ENCODE assay signal across 8 cellular contexts in the genomic region with DNA sequence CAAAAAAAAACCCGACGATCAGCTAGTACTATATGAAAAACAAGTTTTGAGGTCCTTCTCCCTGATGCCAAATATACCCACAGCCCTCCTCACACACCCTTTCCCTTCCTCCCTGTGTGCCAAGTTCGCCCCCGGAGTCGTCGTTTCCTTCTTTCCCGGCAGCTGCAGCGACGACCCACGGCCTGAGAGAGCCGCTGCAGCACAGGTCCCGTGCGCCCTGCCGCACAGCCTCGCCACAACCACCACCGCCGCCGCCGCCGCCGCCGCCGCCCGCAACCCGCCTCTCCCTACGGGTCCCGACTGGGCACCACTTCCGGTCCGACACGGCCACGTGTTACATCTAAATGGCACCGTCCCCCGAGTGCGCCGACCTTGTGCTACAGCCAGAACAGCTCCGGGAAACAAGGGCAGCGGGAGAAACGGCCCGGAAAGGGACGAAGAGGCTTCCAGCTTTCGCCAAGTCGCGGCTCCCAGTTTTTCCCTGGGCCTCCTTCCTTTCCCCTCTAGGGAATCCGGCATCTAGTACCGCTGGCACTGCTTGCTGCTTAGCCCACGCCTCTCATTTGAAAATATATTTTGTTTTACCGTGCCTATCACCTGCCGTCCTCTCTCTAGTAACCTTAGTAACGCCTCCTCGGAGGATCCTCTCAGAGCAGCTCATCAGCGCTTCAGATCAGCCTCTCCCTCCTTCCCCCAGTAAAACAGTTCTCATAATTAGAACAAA. TPM values are rescaled to one million over a fixed set of nuclear protein-coding genes. Genes with fewer than 3 reads are reported as not detected.
DNase-seq lines count a peak whose midpoint lies in the region; ATAC-seq, FAIRE-seq and TF ChIP-seq lines count a peak whose summit lies in the region.

A gene with protein sequence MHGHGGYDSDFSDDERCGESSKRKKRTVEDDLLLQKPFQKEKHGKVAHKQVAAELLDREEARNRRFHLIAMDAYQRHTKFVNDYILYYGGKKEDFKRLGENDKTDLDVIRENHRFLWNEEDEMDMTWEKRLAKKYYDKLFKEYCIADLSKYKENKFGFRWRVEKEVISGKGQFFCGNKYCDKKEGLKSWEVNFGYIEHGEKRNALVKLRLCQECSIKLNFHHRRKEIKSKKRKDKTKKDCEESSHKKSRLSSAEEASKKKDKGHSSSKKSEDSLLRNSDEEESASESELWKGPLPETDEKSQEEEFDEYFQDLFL (minus strand): TSS at position 315 of the 724 bp plus-strand sequence. CDS start 2,486 bp downstream, outside the sequence.

- H3K9me3 Mint-ChIP-seq in T-cell = no peaks in the 10 kb centered on the region

- POLR2A ChIA-PET in T-cell (lab: Charles Lee) = interaction anchor here (0.6 to 1.0 kb wide), 7 partner anchors 9 to 854 kb away, joined by 3 to 5 read pairs (median 3); partner anchors contain the start of gene EXOC6 (in 1 of the 2)

- FAIRE-seq in GM12892 (lab: Jason Lieb, UNC) = peak; percentile 98

- no peaks in the 10 kb centered on the region for H3K27me3 Mint-ChIP-seq in T-cell

- H3K36me3 ChIP-seq in right atrium auricular region = peaks cover 22% of the 10 kb centered on the region
- no peaks in the 10 kb centered on the region for H3K36me3 ChIP-seq in prostate gland
- H3K36me3 ChIP-seq in urinary bladder (ENCODE audit: insufficient read depth) = no peaks in the 10 kb centered on the region

- H3K4me3 ChIP-seq in right atrium auricular region (peak within 1 kb of the TSS; percentile 60 to 72), prostate gland (peak within 1 kb of the TSS; percentile 61 to 70), urinary bladder (ENCODE audit: low read depth, low read length) (peak within 1 kb of the TSS; percentile 54)

- H3K36me3 Mint-ChIP-seq in T-cell = peaks cover 7% of the 10 kb centered on the region

- TF ChIP-seq CTCF in right atrium auricular region (IDR thresholded peaks at IDR 0.05) = peak; percentile 42 to 82
- peak in 3 of 4 experiments; percentile 63 for TF ChIP-seq CTCF in prostate gland (IDR thresholded peaks at IDR 0.05)

- no peak within 1 kb of the TSS for H3K27ac Mint-ChIP-seq in T-cell

- CTCF ChIA-PET in T-cell (lab: Charles Lee) = interaction anchor here (0.5 to 1.7 kb wide), 12 partner anchors 16 to 1412 kb away, joined by 3 to 7 read pairs (median 3); partner anchors contain the start of genes CPEB3 (in 1 of the 2), MARCHF5 (in 1 of the 2) and NOC3L (in 1 of the 2)

- intact Hi-C loops in prostate gland (cut with DNase I) = no loop called here

- H3K9me3 ChIP-seq in right atrium auricular region = no peaks in the 10 kb centered on the region
- no peaks in the 10 kb centered on the region for H3K9me3 ChIP-seq in prostate gland

- H3K27me3 ChIP-seq in right atrium auricular region = no peaks in the 10 kb centered on the region
- no peaks in the 10 kb centered on the region for H3K27me3 ChIP-seq in prostate gland (replicated peaks; ENCODE audit: insufficient read depth)

- no peak within 1 kb of the TSS for H3K4me3 Mint-ChIP-seq in T-cell

- WGBS in prostate gland = under 1% methylated on average over 35 of the region's 51 CpGs
- WGBS in urinary bladder = under 1% methylated on average over 51 of the region's 51 CpGs

- peak; percentile 87 for ATAC-seq in HG02798 (IDR thresholded peaks at IDR 0.05; ENCODE audit: poor library complexity, unreplicated experiment)
- ATAC-seq in T-cell (replicated peaks in 1 of 4) = peak; percentile 84 to 88 (median 86)

- TF ChIP-seq POLR2A in GM12892 (IDR thresholded peaks at IDR 0.05; ENCODE audit: low read depth, low read length) (peak; percentile 82), prostate gland (IDR thresholded peaks at IDR 0.05) (peak; percentile 42)

- peaks cover 17 to 22% (median 18%) of the 10 kb centered on the region in 3 donors for H3K4me1 Mint-ChIP-seq in T-cell

- H3K27ac ChIP-seq in right atrium auricular region (peak within 1 kb of the TSS; percentile 86 to 90), prostate gland (peak within 1 kb of the TSS; percentile 79 to 85), urinary bladder (ENCODE audit: low read depth) (peak within 1 kb of the TSS; percentile 70)

- DNase-seq in GM12892 (ENCODE audit: insufficient read length) (peak; percentile 43), NCI-H1436 (lab: John Stamatoyannopoulos, UW) (peak; percentile 88), T-cell (peak; percentile 72 to 89 (median 84)), amniotic stem cell (lab: John Stamatoyannopoulos, UW) (peak; percentile 86), right atrium auricular region (ENCODE audit: low spot score) (peak; percentile 98), prostate gland (ENCODE audit: low spot score) (peak; percentile 87)

- H3K4me1 ChIP-seq in right atrium auricular region (peaks cover 0 to 7% of the 10 kb centered on the region in 2 donors), prostate gland (replicated peaks) (no peaks in the 10 kb centered on the region), urinary bladder (ENCODE audit: insufficient read depth) (peaks cover 2% of the 10 kb centered on the region)

RNA-seq across cellular contexts. Expression of the gene that starts here (rescaled TPM):
- 15.6 TPM for polyA plus RNA-seq in GM12892 (2012; ENCODE audit: missing spikeins)
- total RNA-seq in T-cell (10 to 100 TPM; 15.2 to 24.1 (median 18.2) TPM), right atrium auricular region (1 to 10 TPM; 8.0 to 9.2 TPM), prostate gland (10 to 100 TPM; 10.5 to 11.4 TPM), urinary bladder (65.6 TPM)
- 9.1 TPM for polyA plus RNA-seq in urinary bladder

Comparison
In these comparisons a context has a peak if more than half of its experiments do, and no peak if none do; other contexts are left out.
1. Peak in every context shown above with its lines: DNase-seq, ATAC-seq, H3K4me3 ChIP-seq and H3K27ac ChIP-seq.
2. DNase-seq: peak in every context shown above with its lines; median percentile 98 in right atrium auricular region; 88 in NCI-H1436; 87 in prostate gland; 86 in amniotic stem cell; 84 in T-cell; 43 in GM12892.